ENCODE assay signal across 9 cellular contexts in the genomic region with DNA sequence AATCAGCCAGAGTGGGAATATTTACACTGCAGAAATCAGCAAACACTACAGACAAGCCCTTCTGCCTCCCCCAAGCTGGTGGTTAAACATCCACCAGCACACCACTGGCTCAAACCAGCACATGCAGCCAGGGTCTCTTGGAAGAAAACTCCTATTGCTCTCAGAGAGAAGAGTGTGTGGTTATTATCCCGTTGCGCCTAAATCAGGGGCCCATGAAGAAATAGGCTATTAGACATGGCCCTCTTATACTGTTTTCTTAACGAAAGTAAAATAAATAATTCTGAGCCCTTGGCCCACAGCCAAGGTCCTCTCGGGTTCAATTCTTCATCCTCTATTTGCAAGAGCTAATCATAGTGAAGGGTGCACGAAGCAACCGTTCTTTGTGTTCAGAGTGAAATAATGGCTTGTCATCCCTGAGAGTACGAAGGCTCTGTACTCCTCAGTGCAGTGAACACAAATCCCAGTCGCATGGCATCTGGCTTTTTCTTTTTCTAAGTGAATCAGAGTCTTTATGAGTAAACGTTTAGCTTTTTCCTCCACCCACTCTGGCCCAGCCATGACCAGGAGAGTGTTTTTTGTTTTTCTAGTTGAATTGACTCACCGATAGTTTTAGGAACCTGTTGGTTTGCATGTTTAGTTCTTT. TPM values are rescaled to one million over a fixed set of nuclear protein-coding genes. Genes with fewer than 3 reads are reported as not detected.
DNase-seq lines count a peak whose midpoint lies in the region; ATAC-seq, FAIRE-seq and TF ChIP-seq lines count a peak whose summit lies in the region.
"Had no signal": no experiment of that assay in that cellular context is flagged by ENCODE, and none has a peak within 500 bp of the region (broad histone marks: within the 10 kb centered on the region; RNA-seq: fewer than 3 reads in every experiment).

No MANE protein-coding gene starts in this region.

- no peak for TF ChIP-seq CTCF in bronchial epithelial cell (IDR thresholded peaks at IDR 0.05; ENCODE audit: insufficient read depth, low read length, severe bottlenecking)
- no peak for TF ChIP-seq CTCF in smooth muscle cell (IDR thresholded peaks at IDR 0.05; ENCODE audit: borderline replicate concordance, insufficient read depth, poor library complexity, severe bottlenecking)
- no peak for TF ChIP-seq CTCF in CD8-positive, alpha-beta T cell (IDR thresholded peaks at IDR 0.05)

- H3K9ac ChIP-seq in smooth muscle cell (ENCODE audit: low read depth), result peak overlapping the region; percentile 24

- no peaks in the 10 kb centered on the region for H3K9me3 ChIP-seq in smooth muscle cell (replicated peaks; ENCODE audit: low read depth)
- no peaks in the 10 kb centered on the region for H3K9me3 ChIP-seq in CD8-positive, alpha-beta T cell (ENCODE audit: low read length)

- H3K4me3 Mint-ChIP-seq in CD8-positive, alpha-beta T cell, result no peak overlapping the region

- H3K27ac ChIP-seq in smooth muscle cell (ENCODE audit: low read depth), result peak overlapping the region; percentile 76
- H3K27ac ChIP-seq in CD8-positive, alpha-beta T cell (ENCODE audit: low read depth, low read length), result no peak overlapping the region

- H3K36me3 ChIP-seq in bronchial epithelial cell (ENCODE audit: control insufficient read depth, insufficient read depth, low read length), result no peaks in the 10 kb centered on the region
- H3K36me3 ChIP-seq in smooth muscle cell (ENCODE audit: low read depth), result no peaks in the 10 kb centered on the region
- H3K36me3 ChIP-seq in CD8-positive, alpha-beta T cell (ENCODE audit: insufficient read depth, low read length), result no peaks in the 10 kb centered on the region

- H3F3A ChIP-seq in smooth muscle cell (ENCODE audit: low read depth), result peaks cover 18% of the 10 kb centered on the region

- no peaks in the 10 kb centered on the region for H3K79me2 ChIP-seq in smooth muscle cell (ENCODE audit: low read depth)

- H3K27me3 ChIP-seq in bronchial epithelial cell (ENCODE audit: control insufficient read depth, insufficient read depth, low read length) (no peaks in the 10 kb centered on the region), smooth muscle cell (ENCODE audit: low read depth) (no peaks in the 10 kb centered on the region)
- no peaks in the 10 kb centered on the region for H3K27me3 ChIP-seq in CD8-positive, alpha-beta T cell (ENCODE audit: insufficient read depth, low read length)

- H3K36me3 Mint-ChIP-seq in CD8-positive, alpha-beta T cell, result no peaks in the 10 kb centered on the region

- POLR2A ChIA-PET in CD8-positive, alpha-beta T cell (lab: Charles Lee), result interaction anchor here (0.6 kb wide), 1 partner anchor 1341 kb away, joined by 3 read pairs; no protein-coding TSS in a partner anchor

- H3K4me3 ChIP-seq in bronchial epithelial cell (ENCODE audit: low read depth, low read length) (no peak overlapping the region), smooth muscle cell (peak overlapping the region; percentile 20)
- no peak overlapping the region for H3K4me3 ChIP-seq in CD8-positive, alpha-beta T cell (ENCODE audit: low read depth, low read length)

- FAIRE-seq in bronchial epithelial cell (lab: Jason Lieb, UNC), result peak; percentile 84

- peak overlapping the region; percentile 54 for H3K4me2 ChIP-seq in smooth muscle cell

- DNase-seq in activated CD8-positive, alpha-beta memory T cell treated with anti-CD3 and anti-CD28 coated beads, Interleukin-2, amount 50 U/mL, for 24 hours (ENCODE audit: extremely low read depth), result peak; percentile 24
- DNase-seq in activated CD8-positive, alpha-beta memory T cell treated with anti-CD3 and anti-CD28 coated beads for 24 hours, result no peak
- DNase-seq in NCI-H2107 treated with DMSO at 0.1 percent for 48 hours (lab: John Stamatoyannopoulos, UW; ENCODE audit: unreplicated experiment) (peak; percentile 77), bronchial epithelial cell (ENCODE audit: low read depth) (peak; percentile 93), smooth muscle cell (lab: John Stamatoyannopoulos, UW; ENCODE audit: unreplicated experiment) (no peak), GM19238 (ENCODE audit: insufficient read length, low spot score) (no peak)
- DNase-seq in CD8-positive, alpha-beta T cell, result no peak
- DNase-seq: DND-41 had no signal

- intact Hi-C loops in CD8-positive, alpha-beta T cell (cut with DNase I, micrococcal nuclease), result no loop called here

- peak; percentile 62 for ATAC-seq in HG02840 (IDR thresholded peaks at IDR 0.05; ENCODE audit: low FRiP score, unreplicated experiment)
- ATAC-seq in CD8-positive, alpha-beta T cell, result no peak

- CTCF ChIA-PET in CD8-positive, alpha-beta T cell (lab: Charles Lee), result interaction anchor here (0.7 kb wide), 1 partner anchor 9 kb away, joined by 3 read pairs; no protein-coding TSS in a partner anchor

- no peak overlapping the region for H3K27ac Mint-ChIP-seq in CD8-positive, alpha-beta T cell

- WGBS in smooth muscle cell (ENCODE audit: low lambda C conversion rate), result 19% methylated on average over 10 of the region's 10 CpGs

- H2AFZ ChIP-seq in smooth muscle cell (ENCODE audit: low read depth), result peak overlapping the region; percentile 57

- H3K4me1 Mint-ChIP-seq in CD8-positive, alpha-beta T cell (ENCODE audit: low read depth), result no peaks in the 10 kb centered on the region

- no peaks in the 10 kb centered on the region for H3K4me1 ChIP-seq in smooth muscle cell (ENCODE audit: low read depth)
- no peaks in the 10 kb centered on the region for H3K4me1 ChIP-seq in CD8-positive, alpha-beta T cell (ENCODE audit: insufficient read depth, low read length)

- no peaks in the 10 kb centered on the region for H3K9me3 Mint-ChIP-seq in CD8-positive, alpha-beta T cell

- no peaks in the 10 kb centered on the region for H4K20me1 ChIP-seq in smooth muscle cell (ENCODE audit: low read depth)

- H3K27me3 Mint-ChIP-seq in CD8-positive, alpha-beta T cell (ENCODE audit: low read depth), result no peaks in the 10 kb centered on the region

RNA-seq across cellular contexts. Expression of gene RBM47, which starts 33.4 kb away (rescaled TPM):
- 35.0 and 42.9 TPM in 2 replicates for total RNA-seq in bronchial epithelial cell
- total RNA-seq in smooth muscle cell, result 5.5 and 6.0 TPM in 2 replicates
- 3.4 and 3.6 TPM in 2 replicates for polyA plus RNA-seq in smooth muscle cell
- total RNA-seq in CD8-positive, alpha-beta T cell, result not detected

Comparison
In these comparisons a context has a peak if more than half of its experiments do, and no peak if none do; other contexts are left out.
1. DNase-seq: peak in activated CD8-positive, alpha-beta memory T cell treated with anti-CD3 and anti-CD28 coated beads, Interleukin-2, amount 50 U/mL, for 24 hours (single experiment), NCI-H2107 treated with DMSO at 0.1 percent for 48 hours (single experiment) and bronchial epithelial cell (single experiment); none in activated CD8-positive, alpha-beta memory T cell treated with anti-CD3 and anti-CD28 coated beads for 24 hours (single experiment), smooth muscle cell (single experiment), CD8-positive, alpha-beta T cell (0 of 7) and GM19238 (single experiment).